2 cellular contexts compared by ENCODE assay signal in the genomic region with DNA sequence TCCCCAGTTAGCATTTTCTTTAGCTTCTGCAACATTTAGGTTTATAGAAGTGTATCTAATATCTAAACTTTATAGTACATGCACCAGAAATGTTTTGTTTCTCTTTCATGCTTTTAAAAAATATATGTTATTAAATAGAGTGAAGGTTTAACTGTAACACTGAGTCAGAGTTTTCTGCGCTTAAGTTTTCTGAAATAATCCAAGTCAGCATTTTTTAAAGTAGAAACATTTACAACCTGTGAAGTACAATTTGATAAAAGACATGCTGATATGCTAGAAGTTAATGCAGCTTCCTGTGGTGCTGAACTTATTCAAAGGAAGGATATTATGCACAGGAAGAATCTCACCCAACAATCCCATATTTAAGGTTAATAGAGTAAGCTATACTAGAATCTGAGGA.
A peak's percentile ranks its signal among the peaks of the same experiment; 100 is the strongest.
TF ChIP-seq lines count a peak whose summit lies in the region.

No MANE protein-coding gene starts in this region.

TF ChIP-seq in HepG2, 621 proteins besides CTCF, POLR2A, EP300 and RAD21 (continued from another document):
- TF ChIP-seq MAFK (conservative IDR thresholded peaks at IDR 0.05 in 1 of 2, IDR thresholded peaks at IDR 0.05 in 1 of 2; ENCODE audit: low read length in 2 of 2) (peak; percentile 97 to 98), ZNF510 (CRISPR knock-in tag; IDR thresholded peaks at IDR 0.05; ENCODE audit: low read depth) (no peak)

TF ChIP-seq in K562, 482 proteins besides CTCF, POLR2A, EP300 and RAD21 (continued from another document):
- TF ChIP-seq, protein P1, sequence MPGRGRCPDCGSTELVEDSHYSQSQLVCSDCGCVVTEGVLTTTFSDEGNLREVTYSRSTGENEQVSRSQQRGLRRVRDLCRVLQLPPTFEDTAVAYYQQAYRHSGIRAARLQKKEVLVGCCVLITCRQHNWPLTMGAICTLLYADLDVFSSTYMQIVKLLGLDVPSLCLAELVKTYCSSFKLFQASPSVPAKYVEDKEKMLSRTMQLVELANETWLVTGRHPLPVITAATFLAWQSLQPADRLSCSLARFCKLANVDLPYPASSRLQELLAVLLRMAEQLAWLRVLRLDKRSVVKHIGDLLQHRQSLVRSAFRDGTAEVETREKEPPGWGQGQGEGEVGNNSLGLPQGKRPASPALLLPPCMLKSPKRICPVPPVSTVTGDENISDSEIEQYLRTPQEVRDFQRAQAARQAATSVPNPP (IDR thresholded peaks at IDR 0.05; ENCODE audit: borderline replicate concordance, insufficient read depth, insufficient read length): no peak
- 0 out of 2 replicates have a peak, but pooled peaks have one; percentile 13 for TF ChIP-seq C11orf30 (IDR thresholded peaks at IDR 0.05; ENCODE audit: low read depth)
- TF ChIP-seq ZNF316 (IDR thresholded peaks at IDR 0.05): peak; percentile 49
- 0 out of 2 replicates have a peak, but pooled peaks have one; percentile 35 for TF ChIP-seq MAFG (tag; conservative IDR thresholded peaks at IDR 0.05)
TF ChIP-seq in K562: peak in this region for 5.
